9 cellular contexts compared by ENCODE assay signal in the genomic region with DNA sequence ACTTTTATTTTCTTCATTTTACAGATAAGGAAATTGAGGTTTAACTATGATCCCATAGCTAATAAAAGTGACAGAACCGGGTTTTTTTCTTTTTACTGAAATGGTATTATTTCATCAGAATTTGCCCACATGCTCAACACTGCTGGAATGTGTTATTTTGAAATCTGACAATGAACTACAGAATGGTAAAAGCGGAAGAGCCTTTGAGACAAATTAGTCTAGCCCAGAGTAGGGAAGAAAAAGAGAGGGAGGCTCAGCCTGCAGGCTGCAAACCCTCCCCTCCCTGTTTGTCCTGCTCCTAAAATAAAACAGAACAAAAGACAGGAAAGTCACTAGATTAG.
A peak's percentile ranks its signal among the peaks of the same experiment; 100 is the strongest.
DNase-seq lines count a peak whose midpoint lies in the region; ATAC-seq, FAIRE-seq and TF ChIP-seq lines count a peak whose summit lies in the region.
"Had no signal": no experiment of that assay in that cellular context is flagged by ENCODE, and none has a peak within 500 bp of the region (broad histone marks: within the 10 kb centered on the region; RNA-seq: fewer than 3 reads in every experiment).

No MANE protein-coding gene starts in this region.

- H3K27me3 Mint-ChIP-seq in H9 (ENCODE audit: low read depth): no peaks in the 10 kb centered on the region

- peaks cover 6 to 13% of the 10 kb centered on the region in 2 experiments; a peak in 4 of 5 replicates for H3K9me3 Mint-ChIP-seq in H9
- H3K9me3 Mint-ChIP-seq: activated B cell treated with CpG ODN at 0.5 μM for 24 hours had no signal

- no peak overlapping the region for H4K91ac ChIP-seq in H9 (ENCODE audit: insufficient read length, low read depth, low read length)

- H3K27ac Mint-ChIP-seq in H9: peak overlapping the region in 1 of 3 experiments; percentile 96; a peak in 3 of 7 replicates
- H3K27ac Mint-ChIP-seq: activated B cell treated with CpG ODN at 0.5 μM for 24 hours had no signal

- no peak overlapping the region for H3K9ac ChIP-seq in H9 (ENCODE audit: extremely low read depth, insufficient read length, low read length)
- H3K9ac ChIP-seq in fibroblast of lung (ENCODE audit: insufficient read depth, low read length): no peak overlapping the region

- no peaks in the 10 kb centered on the region for H3K79me2 ChIP-seq in H9 (ENCODE audit: insufficient read depth, low read length)
- H3K79me2 ChIP-seq in fibroblast of lung (ENCODE audit: control insufficient read depth, insufficient read depth, low read length): no peaks in the 10 kb centered on the region

- no peak overlapping the region for H2BK120ac ChIP-seq in H9 (ENCODE audit: low read depth, low read length, poor library complexity, severe bottlenecking)

- no peak overlapping the region for H3K18ac ChIP-seq in H9 (ENCODE audit: insufficient read length, low read depth, low read length)

- H2AFZ ChIP-seq in H9 (ENCODE audit: low read length) (no peak overlapping the region), fibroblast of lung (ENCODE audit: low read length) (no peak overlapping the region)

- H2BK20ac ChIP-seq in H9 (ENCODE audit: low read depth, low read length, poor library complexity, severe bottlenecking): no peak overlapping the region

- H3K23ac ChIP-seq in H9 (ENCODE audit: insufficient read length, low read depth, low read length): no peak overlapping the region

- H3K27me3 ChIP-seq in H9 (ENCODE audit: insufficient read depth, low read length) (no peaks in the 10 kb centered on the region), fibroblast of lung (ENCODE audit: control insufficient read depth, insufficient read depth, low read length) (no peaks in the 10 kb centered on the region), gastrocnemius medialis (no peaks in the 10 kb centered on the region), small intestine (ENCODE audit: control insufficient read depth in 2 of 2, insufficient read depth in 2 of 2, low read length in 2 of 2) (no peaks in the 10 kb centered on the region)

- H3K4me2 ChIP-seq in H9 (ENCODE audit: insufficient read depth, insufficient read length, low read length) (no peak overlapping the region), fibroblast of lung (ENCODE audit: extremely low read depth, insufficient read depth, low read length) (peak overlapping the region; percentile 11)

- H3K14ac ChIP-seq in H9 (ENCODE audit: insufficient read depth, low read length): no peak overlapping the region

- ATAC-seq in gastrocnemius medialis: no peak
- no peak for ATAC-seq in GM21717 (IDR thresholded peaks at IDR 0.05; ENCODE audit: unreplicated experiment)
- no peak for ATAC-seq in GM19395 (IDR thresholded peaks at IDR 0.05; ENCODE audit: unreplicated experiment)

- H2BK15ac ChIP-seq in H9 (ENCODE audit: low read depth, low read length): no peak overlapping the region

- peaks cover 0 to 15% (median 5%) of the 10 kb centered on the region in 3 experiments; a peak in 5 of 7 replicates for H3K36me3 Mint-ChIP-seq in H9 (ENCODE audit: insufficient read depth in 1 of 3, low read depth in 3 of 3)

- DNase-seq in H9 (no peak), SKM-1 (lab: John Stamatoyannopoulos, UW; ENCODE audit: unreplicated experiment) (peak; percentile 91), fibroblast of lung (ENCODE audit: low read depth in 2 of 2) (no peak), gastrocnemius medialis (no peak), HPDE6-E6E7 (ENCODE audit: extremely low spot score) (no peak), small intestine (no peak)
- DNase-seq: activated B cell treated with CpG ODN at 0.5 μM for 24 hours had no signal

- peak overlapping the region; percentile 2 for H3K27ac ChIP-seq in H9 (ENCODE audit: insufficient read length, low read depth, low read length)
- peak overlapping the region; percentile 51 for H3K27ac ChIP-seq in fibroblast of lung (ENCODE audit: insufficient read depth, low read length)
- H3K27ac ChIP-seq in gastrocnemius medialis: peak overlapping the region; percentile 90 to 97 (median 92)
- peak overlapping the region in 1 of 2 donors; percentile 92 for H3K27ac ChIP-seq in small intestine (ENCODE audit: low read depth in 1 of 2, low read length in 1 of 2)

- no peak overlapping the region for H2BK12ac ChIP-seq in H9 (ENCODE audit: insufficient read length, low read depth, low read length)

- in situ Hi-C loops in gastrocnemius medialis (cut with MboI; ENCODE audit: low sequenced_read_pairs in 4 of 4): loop anchor here in 2 of 4 donors (25.0 kb wide), 1 partner anchor 94 kb away; no protein-coding TSS in a partner anchor

- TF ChIP-seq CTCF in H9 (conservative IDR thresholded peaks at IDR 0.05) (no peak), fibroblast of lung (conservative IDR thresholded peaks at IDR 0.05 in 1 of 2, IDR thresholded peaks at IDR 0.05 in 1 of 2; ENCODE audit: low read depth in 1 of 2, low read length in 2 of 2) (no peak), gastrocnemius medialis (IDR thresholded peaks at IDR 0.05 in 4 of 5, conservative IDR thresholded peaks at IDR 0.05 in 1 of 5) (no peak)

- no peaks in the 10 kb centered on the region for H3K79me1 ChIP-seq in H9 (ENCODE audit: insufficient read depth, low read depth, low read length, poor library complexity, severe bottlenecking)

- H2BK5ac ChIP-seq in H9 (ENCODE audit: insufficient read length, low read length): no peak overlapping the region

- no peak overlapping the region for H4K8ac ChIP-seq in H9 (replicated peaks; ENCODE audit: insufficient read length, low read depth, low read length)

- no peak overlapping the region for H3K4ac ChIP-seq in H9 (ENCODE audit: low read depth, low read length)

- H3K4me1 ChIP-seq in H9 (ENCODE audit: insufficient read depth, low read length) (peaks cover 8% of the 10 kb centered on the region; the same call in 1 of the 2 replicates), fibroblast of lung (ENCODE audit: control insufficient read depth, extremely low read depth, insufficient read depth, low read length) (peaks cover 24% of the 10 kb centered on the region), gastrocnemius medialis (peaks cover 44% of the 10 kb centered on the region in 2 donors), small intestine (ENCODE audit: control insufficient read depth in 2 of 2, insufficient read depth in 1 of 2, low read depth in 1 of 2, low read length in 1 of 2) (peaks cover 0 to 8% of the 10 kb centered on the region in 2 donors)

- H4K5ac ChIP-seq in H9 (ENCODE audit: insufficient read length, low read depth, low read length): no peak overlapping the region

- no peak overlapping the region for H3K4me3 Mint-ChIP-seq in H9
- H3K4me3 Mint-ChIP-seq: activated B cell treated with CpG ODN at 0.5 μM for 24 hours had no signal

- H3K56ac ChIP-seq in H9 (ENCODE audit: insufficient read length, low read depth, low read length): no peak overlapping the region

- no peaks in the 10 kb centered on the region for H3K9me3 ChIP-seq in H9 (ENCODE audit: control insufficient read depth, low read depth, low read length)
- no peaks in the 10 kb centered on the region for H3K9me3 ChIP-seq in fibroblast of lung (ENCODE audit: control insufficient read depth, insufficient read depth, low read depth, low read length)
- H3K9me3 ChIP-seq in gastrocnemius medialis: no peaks in the 10 kb centered on the region
- H3K9me3 ChIP-seq in small intestine (ENCODE audit: control insufficient read depth, low read depth): no peaks in the 10 kb centered on the region

- no peaks in the 10 kb centered on the region for H4K20me1 ChIP-seq in H9 (ENCODE audit: control insufficient read depth, insufficient read depth, insufficient read length)
- no peaks in the 10 kb centered on the region for H4K20me1 ChIP-seq in fibroblast of lung (ENCODE audit: control insufficient read depth, extremely low read depth, insufficient read depth, low read length)

- H3K4me3 ChIP-seq in fibroblast of lung (replicated peaks in 1 of 4; ENCODE audit: control extremely low read depth in 1 of 4, insufficient read depth in 1 of 4, low read depth in 3 of 4, low read length in 4 of 4) (peak overlapping the region in 1 of 4 experiments; percentile 16), gastrocnemius medialis (peak overlapping the region in 1 of 4 donors; percentile 3), small intestine (ENCODE audit: low read depth in 1 of 2, low read length in 2 of 2) (no peak overlapping the region)

- TF ChIP-seq POLR2A in gastrocnemius medialis (IDR thresholded peaks at IDR 0.05): no peak

- H2AK5ac ChIP-seq in H9 (ENCODE audit: insufficient read length, low read length): no peak overlapping the region

- H3K36me3 ChIP-seq in fibroblast of lung (ENCODE audit: control insufficient read depth, insufficient read depth, low read length) (no peaks in the 10 kb centered on the region), gastrocnemius medialis (no peaks in the 10 kb centered on the region), small intestine (ENCODE audit: control insufficient read depth in 2 of 2, insufficient read depth in 2 of 2, low read length in 2 of 2) (no peaks in the 10 kb centered on the region)

- WGBS in H9 (ENCODE audit: extremely low coverage, insufficient read length, low lambda C conversion rate): no CpG with 5 or more reads among the region's 2 CpGs
- WGBS in small intestine, 3 donors: 39 to 51% (median 43%) methylated on average over 2 of the region's 2 CpGs

- intact Hi-C loops in gastrocnemius medialis (cut with DNase I; ENCODE audit: low total_unique reads): loop anchor here (2.0 to 5.0 kb wide), 2 partner anchors 84 to 601 kb away; a partner anchor contains a TSS

- no peak for FAIRE-seq in small intestine (lab: Jason Lieb, UNC)

- H3K23me2 ChIP-seq in H9 (ENCODE audit: insufficient read length, low read depth, low read length, poor library complexity, severe bottlenecking): no peaks in the 10 kb centered on the region

- no peak overlapping the region for H3T11ph ChIP-seq in H9 (ENCODE audit: low read length)

- H3K4me1 Mint-ChIP-seq in H9: peaks cover 35 to 37% of the 10 kb centered on the region in 2 experiments
